1 cellular context compared by ENCODE assay signal in the genomic region with DNA sequence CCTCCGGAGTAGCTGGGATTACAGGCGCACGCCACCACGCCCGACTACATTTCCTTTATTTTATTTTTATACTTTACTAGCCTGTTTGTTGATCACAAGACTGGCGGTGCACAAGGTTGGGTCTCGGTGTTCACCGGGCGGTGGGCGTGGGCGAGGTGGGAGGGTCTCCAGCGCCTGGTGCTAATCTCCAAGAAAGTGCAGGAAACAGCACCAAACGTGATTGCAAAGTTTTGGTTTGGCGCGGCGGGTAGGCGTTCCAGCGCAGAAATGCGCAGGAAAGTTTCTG.
TF ChIP-seq lines count a peak whose summit lies in the region.

No MANE protein-coding gene starts in this region.

TF ChIP-seq in endothelial cell of umbilical vein, 7 proteins besides CTCF, POLR2A, EP300 and RAD21 (continued from another document):
- no peak for TF ChIP-seq JUN (IDR thresholded peaks at IDR 0.05; ENCODE audit: borderline replicate concordance, insufficient read depth, insufficient read length, low read depth)
